ENCODE assay signal across 8 cellular contexts in the genomic region with DNA sequence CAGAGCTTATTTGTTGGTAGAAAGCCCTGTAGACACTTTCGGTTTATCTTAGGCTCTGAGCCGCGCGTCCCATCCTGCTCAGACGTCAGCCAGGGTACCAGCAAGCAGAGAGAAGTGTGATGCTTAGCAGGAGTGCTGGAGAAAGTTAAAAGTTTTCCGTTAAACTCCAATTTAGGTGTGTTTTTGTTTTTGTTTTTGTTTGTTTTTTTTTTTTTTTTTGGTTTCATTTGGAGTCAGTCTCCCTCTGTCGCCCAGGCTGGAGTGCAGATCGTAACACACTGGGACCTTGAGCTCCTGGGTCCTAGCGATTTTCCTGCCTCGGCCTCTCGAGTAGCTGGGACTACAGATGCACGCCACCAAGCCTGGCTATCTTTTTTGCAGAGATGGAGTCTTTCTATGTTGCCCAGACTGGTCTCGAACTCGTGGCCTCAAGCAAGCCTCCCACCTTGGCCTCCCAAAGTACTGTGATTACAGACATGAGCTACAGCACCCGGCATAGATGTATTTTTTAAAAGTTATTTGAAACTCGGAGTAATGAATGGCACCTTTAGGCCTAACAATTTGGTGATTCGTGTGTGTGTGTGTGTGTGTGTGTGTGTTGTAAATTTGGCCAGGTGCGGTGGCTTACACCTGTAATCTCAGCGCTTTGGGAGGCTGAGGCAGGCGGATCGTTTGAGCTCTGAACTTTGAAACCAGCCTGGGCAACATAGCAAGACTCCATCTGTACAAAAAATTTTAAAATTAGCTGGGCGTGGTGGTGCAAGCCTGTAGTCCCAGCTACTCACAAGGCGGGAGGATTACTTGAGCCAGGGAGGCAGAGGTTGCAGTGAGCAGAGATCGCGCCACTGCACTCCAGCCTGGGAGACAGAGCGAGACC. TPM values are rescaled to one million over a fixed set of nuclear protein-coding genes. Genes with fewer than 3 reads are reported as not detected.
DNase-seq lines count a peak whose midpoint lies in the region; ATAC-seq and TF ChIP-seq lines count a peak whose summit lies in the region.

No MANE protein-coding gene starts in this region.

- DNase-seq in AG04450 (ENCODE audit: low read depth, low spot score) (no peak), SJCRH30 (no peak), epithelial cell of esophagus (ENCODE audit: low read depth) (no peak), trophoblast cell (peak in 1 of 2 donors; percentile 72), OCI-M2 (lab: John Stamatoyannopoulos, UW; ENCODE audit: unreplicated experiment) (no peak)
- no peak for DNase-seq in effector CD8-positive, alpha-beta T cell (lab: John Stamatoyannopoulos, UW)

- H3K9ac ChIP-seq in trophoblast cell (ENCODE audit: low read length) = no peak overlapping the region

- no peaks in the 10 kb centered on the region for H3K27me3 ChIP-seq in AG04450 (ENCODE audit: control insufficient read depth, insufficient read depth, low read length)
- no peaks in the 10 kb centered on the region for H3K27me3 ChIP-seq in SJCRH30
- H3K27me3 ChIP-seq in trophoblast cell (ENCODE audit: insufficient read depth, low read length) = no peaks in the 10 kb centered on the region

- H4K91ac ChIP-seq in trophoblast cell (ENCODE audit: low read depth, low read length) = no peak overlapping the region

- H3K36me3 ChIP-seq in SJCRH30 = no peaks in the 10 kb centered on the region
- no peaks in the 10 kb centered on the region for H3K36me3 ChIP-seq in trophoblast cell (ENCODE audit: control insufficient read depth in 1 of 2, insufficient read depth in 2 of 2, low read length in 2 of 2)

- no peaks in the 10 kb centered on the region for H3K79me2 ChIP-seq in trophoblast cell (ENCODE audit: control insufficient read depth, insufficient read depth, low read length, poor library complexity)

- CTCF ChIA-PET in AG04450 (lab: Charles Lee) = interaction anchor here (0.7 to 1.1 kb wide), 3 partner anchors 12 to 281 kb away, joined by 3 to 6 read pairs (median 4); no protein-coding TSS in a partner anchor

- no peak overlapping the region for H3K14ac ChIP-seq in trophoblast cell (ENCODE audit: low read length)

- H2BK12ac ChIP-seq in trophoblast cell (ENCODE audit: low read length) = no peak overlapping the region

- H4K8ac ChIP-seq in trophoblast cell (ENCODE audit: low read depth, low read length) = peak overlapping the region; percentile 42

- peak overlapping the region; percentile 83 for H3K4me2 ChIP-seq in trophoblast cell (ENCODE audit: low read length)

- no peak overlapping the region for H3K23ac ChIP-seq in trophoblast cell (ENCODE audit: low read length)

- no peak overlapping the region for H2BK5ac ChIP-seq in trophoblast cell (ENCODE audit: low read depth, low read length, poor library complexity)

- no peak overlapping the region for H4K12ac ChIP-seq in trophoblast cell (ENCODE audit: low read depth, low read length)

- peak overlapping the region; percentile 76 for H3K4me3 ChIP-seq in AG04450 (ENCODE audit: low read depth, low read length)
- H3K4me3 ChIP-seq in SJCRH30 = peak overlapping the region; percentile 97
- H3K4me3 ChIP-seq in epithelial cell of esophagus (ENCODE audit: low read length) = peak overlapping the region; percentile 52
- peak overlapping the region; percentile 79 for H3K4me3 ChIP-seq in trophoblast cell (ENCODE audit: low read depth, low read length)

- no peak for TF ChIP-seq CTCF in AG04450 (IDR thresholded peaks at IDR 0.05; ENCODE audit: low read depth, low read length)
- no peak for TF ChIP-seq CTCF in epithelial cell of esophagus (IDR thresholded peaks at IDR 0.05; ENCODE audit: insufficient read depth, low read depth, low read length, missing control alignments)

- H3K9me3 ChIP-seq in AG04450 (ENCODE audit: control insufficient read depth, insufficient read depth, low read length) (no peaks in the 10 kb centered on the region; the same call in 1 of the 2 replicates), SJCRH30 (replicated peaks) (0 out of 2 replicates have a peak, but pooled peaks cover under 1% of the 10 kb centered on the region), trophoblast cell (ENCODE audit: insufficient read depth, low read depth, low read length) (no peaks in the 10 kb centered on the region)

- H3K18ac ChIP-seq in trophoblast cell (ENCODE audit: low read length) = no peak overlapping the region

- WGBS in trophoblast cell (ENCODE audit: extremely low coverage, insufficient coverage, insufficient read length) = no CpG with 5 or more reads among the region's 26 CpGs

- peak; percentile 15 for ATAC-seq in GM19467 (IDR thresholded peaks at IDR 0.05; ENCODE audit: unreplicated experiment)
- no peak for ATAC-seq in HG03521 (IDR thresholded peaks at IDR 0.05; ENCODE audit: unreplicated experiment)

- peak overlapping the region; percentile 76 for H2AFZ ChIP-seq in trophoblast cell (ENCODE audit: insufficient read depth, low read length, poor library complexity)

- no peak overlapping the region for H2BK120ac ChIP-seq in trophoblast cell (ENCODE audit: insufficient read depth, low read length, poor library complexity)

- H3K4ac ChIP-seq in trophoblast cell (ENCODE audit: low read depth, low read length) = no peak overlapping the region

- H3K27ac ChIP-seq in AG04450 (ENCODE audit: low read depth, low read length) (peak overlapping the region; percentile 70), SJCRH30 (peak overlapping the region; percentile 31; the same call in 1 of the 2 replicates), trophoblast cell (ENCODE audit: low read depth, low read length) (no peak overlapping the region)

- POLR2A ChIA-PET in AG04450 (lab: Yijun Ruan, JAX) = interaction anchor here (0.6 to 1.2 kb wide), 3 partner anchors 22 to 212 kb away, joined by 3 read pairs; no protein-coding TSS in a partner anchor

- no peaks in the 10 kb centered on the region for H3K79me1 ChIP-seq in trophoblast cell (ENCODE audit: low read length)

- no peak overlapping the region for H2AK5ac ChIP-seq in trophoblast cell (ENCODE audit: low read length)

- H3K4me1 ChIP-seq in SJCRH30 = peaks cover 16% of the 10 kb centered on the region
- H3K4me1 ChIP-seq in trophoblast cell (ENCODE audit: control insufficient read depth in 1 of 2, insufficient read depth in 2 of 2, low read length in 2 of 2) = peaks cover 5 to 6% of the 10 kb centered on the region in 2 experiments

RNA-seq across cellular contexts. Expression of a gene that starts 1.3 kb away (rescaled TPM):
- 13.7 and 15.0 TPM in 2 replicates for polyA plus RNA-seq in AG04450 (2011; rRNA removed)
- 23.5 and 27.9 TPM in 2 replicates for polyA minus RNA-seq in AG04450 (2011; rRNA and poly(A)+ RNA removed)
- total RNA-seq in SJCRH30 (2014; rRNA removed; shearing (Covaris generic)) = 48.6 and 49.6 TPM in 2 replicates
- polyA plus RNA-seq in trophoblast cell (2013) = 9.0 and 9.8 TPM in 2 replicates

RNA-seq across cellular contexts. Expression of a gene that starts 32.0 kb away (rescaled TPM):
- polyA plus RNA-seq in AG04450 (2011; rRNA removed) = not detected in 2 replicates
- not detected in 2 replicates for polyA minus RNA-seq in AG04450 (2011; rRNA and poly(A)+ RNA removed)
- not detected in 2 replicates for total RNA-seq in SJCRH30 (2014; rRNA removed; shearing (Covaris generic))
- 0.31 TPM in 1 of 2 replicates, not detected in the other for polyA plus RNA-seq in trophoblast cell (2013)
